8 cellular contexts compared by ENCODE assay signal in the genomic region with DNA sequence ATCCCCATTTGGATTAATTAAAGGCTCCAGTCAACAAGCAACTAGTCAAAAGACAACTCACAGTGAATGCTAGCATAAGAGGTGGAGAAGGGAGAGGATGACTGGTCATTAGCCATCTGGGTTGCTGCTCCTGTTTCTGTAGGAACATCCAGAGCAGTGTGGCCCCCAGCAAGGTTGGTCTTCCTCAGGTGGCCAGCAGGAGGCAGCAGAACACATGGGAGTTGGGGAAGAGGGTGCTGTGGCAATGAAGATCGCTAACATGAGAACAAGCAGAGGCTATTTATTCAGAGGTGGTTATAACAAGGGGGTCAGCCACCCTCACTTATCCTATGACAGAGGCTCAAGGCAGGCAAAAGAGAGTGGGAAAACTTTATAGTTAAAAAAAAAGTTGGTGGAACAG. TPM values are rescaled to one million over a fixed set of nuclear protein-coding genes. Genes with fewer than 3 reads are reported as not detected.
A peak's percentile ranks its signal among the peaks of the same experiment; 100 is the strongest.
DNase-seq lines count a peak whose midpoint lies in the region; ATAC-seq and TF ChIP-seq lines count a peak whose summit lies in the region.

No MANE protein-coding gene starts in this region.

- H3K4me2 ChIP-seq in fibroblast of lung (ENCODE audit: extremely low read depth, insufficient read depth, low read length), result no peak overlapping the region

- no peaks in the 10 kb centered on the region for H4K20me1 ChIP-seq in fibroblast of lung (ENCODE audit: control insufficient read depth, extremely low read depth, insufficient read depth, low read length)

- no peak overlapping the region for H2AFZ ChIP-seq in fibroblast of lung (ENCODE audit: low read length)

- ATAC-seq in GM19395 (IDR thresholded peaks at IDR 0.05; ENCODE audit: unreplicated experiment) (peak; percentile 88), HG03460 (IDR thresholded peaks at IDR 0.05; ENCODE audit: unreplicated experiment) (peak; percentile 92)

- no peak overlapping the region for H3K9ac ChIP-seq in fibroblast of lung (ENCODE audit: insufficient read depth, low read length)

- H3K79me2 ChIP-seq in fibroblast of lung (ENCODE audit: control insufficient read depth, insufficient read depth, low read length), result no peaks in the 10 kb centered on the region

- no peaks in the 10 kb centered on the region for H3K4me1 ChIP-seq in fibroblast of lung (ENCODE audit: control insufficient read depth, extremely low read depth, insufficient read depth, low read length)

- no peak overlapping the region for H3K4me3 ChIP-seq in fibroblast of lung (replicated peaks in 1 of 4; ENCODE audit: control extremely low read depth in 1 of 4, insufficient read depth in 1 of 4, low read depth in 3 of 4, low read length in 4 of 4)

- H3K9me3 ChIP-seq in fibroblast of lung (ENCODE audit: control insufficient read depth, insufficient read depth, low read depth, low read length), result no peaks in the 10 kb centered on the region

- H3K27ac ChIP-seq in fibroblast of lung (ENCODE audit: insufficient read depth, low read length), result no peak overlapping the region

- no peaks in the 10 kb centered on the region for H3K27me3 ChIP-seq in fibroblast of lung (ENCODE audit: control insufficient read depth, insufficient read depth, low read length)

- TF ChIP-seq CTCF in fibroblast of lung (conservative IDR thresholded peaks at IDR 0.05 in 1 of 2, IDR thresholded peaks at IDR 0.05 in 1 of 2; ENCODE audit: low read depth in 1 of 2, low read length in 2 of 2), result peak; percentile 31 to 34

- DNase-seq in COLO668 (lab: John Stamatoyannopoulos, UW; ENCODE audit: unreplicated experiment) (peak; percentile 33), UCSD-AML1 (lab: John Stamatoyannopoulos, UW; ENCODE audit: unreplicated experiment) (peak; percentile 48), fibroblast of lung (ENCODE audit: low read depth in 2 of 2) (no peak), occipital lobe (lab: John Stamatoyannopoulos, UW) (no peak), NCI-H2029 treated with DMSO at 0.1 percent for 48 hours (lab: John Stamatoyannopoulos, UW) (no peak)
- DNase-seq in stimulated activated CD8-positive, alpha-beta memory T cell treated with anti-CD3 and anti-CD28 coated beads, Interleukin-12 subunit alpha, Interleukin-12 subunit beta, amount 100 ng/mL, for 1 hour (ENCODE audit: low read depth), result peak; percentile 27

- H3K36me3 ChIP-seq in fibroblast of lung (ENCODE audit: control insufficient read depth, insufficient read depth, low read length), result no peaks in the 10 kb centered on the region

RNA-seq across cellular contexts. Expression of a gene that starts 21.3 kb away (rescaled TPM):
- total RNA-seq in fibroblast of lung, result not detected in 2 replicates
- polyA plus RNA-seq in fibroblast of lung, result not detected in 2 replicates
- polyA plus RNA-seq in fibroblast of lung (2012), result not detected in 2 replicates
- polyA minus RNA-seq in fibroblast of lung (ENCODE audit: low replicate concordance), result not detected in 2 replicates
- total RNA-seq in occipital lobe, result not detected

Comparison
In these comparisons a context has a peak if more than half of its experiments do, and no peak if none do; other contexts are left out.
1. DNase-seq: peak in COLO668 (single experiment), UCSD-AML1 (single experiment) and stimulated activated CD8-positive, alpha-beta memory T cell treated with anti-CD3 and anti-CD28 coated beads, Interleukin-12 subunit alpha, Interleukin-12 subunit beta, amount 100 ng/mL, for 1 hour (single experiment); none in fibroblast of lung (0 of 2), occipital lobe (single experiment) and NCI-H2029 treated with DMSO at 0.1 percent for 48 hours (single experiment).